Comparison of ENCODE assay signal across 8 cellular contexts in genomic region chr11:102109896-102110760, GRCh38. TPM values are rescaled to one million over a fixed set of nuclear protein-coding genes. Genes with fewer than 3 reads are reported as not detected.
DNase-seq lines count a peak whose midpoint lies in the region; ATAC-seq and TF ChIP-seq lines count a peak whose summit lies in the region.

Gene YAP1, plus strand, starts transcription at chr11:102110447. Its CDS starts 402 bp downstream, at chr11:102110849.

- H3K79me2 ChIP-seq in OCI-LY3 (ENCODE audit: low read length): no peaks in the 10 kb centered on the region

- H3K27ac ChIP-seq in OCI-LY3 (ENCODE audit: low read length) (no peak within 1 kb of the TSS), esophagus squamous epithelium (peak within 1 kb of the TSS; percentile 96 to 99 (median 98)), muscle layer of duodenum (ENCODE audit: low read length) (peak within 1 kb of the TSS; percentile 99)

- peak within 1 kb of the TSS; percentile 44 for H3K27ac Mint-ChIP-seq in activated T-cell treated with anti-CD3 and anti-CD28 coated beads, Interleukin-2, amount 50 U/mL, for 72 hours

- peak within 1 kb of the TSS; percentile 83 for H2AFZ ChIP-seq in OCI-LY3 (ENCODE audit: low read depth, low read length)

- peak in 3 of 4 donors; percentile 3 to 72 (median 57) for TF ChIP-seq POLR2A in esophagus squamous epithelium (IDR thresholded peaks at IDR 0.05)

- peaks cover 10% of the 10 kb centered on the region for H3K4me1 Mint-ChIP-seq in activated T-cell treated with anti-CD3 and anti-CD28 coated beads, Interleukin-2, amount 50 U/mL, for 72 hours (ENCODE audit: low read depth)

- peak within 1 kb of the TSS; percentile 94 to 97 for H3K4me3 Mint-ChIP-seq in activated T-cell treated with anti-CD3 and anti-CD28 coated beads, Interleukin-2, amount 50 U/mL, for 72 hours

- DNase-seq in NCI-H2227 (lab: John Stamatoyannopoulos, UW; ENCODE audit: unreplicated experiment) (peak; percentile 5), NCI-H2227 treated with DMSO at 0.1 percent for 48 hours (lab: John Stamatoyannopoulos, UW) (no peak), esophagus squamous epithelium (lab: John Stamatoyannopoulos, UW) (no peak)
- DNase-seq in activated T-cell treated with anti-CD3 and anti-CD28 coated beads, Interleukin-2, amount 50 U/mL, for 72 hours: peak; percentile 73 to 74
- DNase-seq in stimulated activated CD8-positive, alpha-beta memory T cell treated with anti-CD3 and anti-CD28 coated beads, Interleukin-7, amount 100 ng/mL, for 24 hours (ENCODE audit: low read depth): peak; percentile 14

- peak; percentile 84 for ATAC-seq in HG03039 (IDR thresholded peaks at IDR 0.05; ENCODE audit: unreplicated experiment)
- ATAC-seq in activated T-cell treated with anti-CD3 and anti-CD28 coated beads, Interleukin-2, amount 50 U/mL, for 72 hours (replicated peaks in 1 of 2): peak; percentile 77 to 83

- peaks cover 2% of the 10 kb centered on the region in 2 donors for H3K36me3 Mint-ChIP-seq in activated T-cell treated with anti-CD3 and anti-CD28 coated beads, Interleukin-2, amount 50 U/mL, for 72 hours (ENCODE audit: insufficient read depth in 2 of 2)

- intact Hi-C loops in esophagus squamous epithelium (cut with DNase I): loop anchor here (10.0 kb wide), 1 partner anchor 155 kb away; no protein-coding TSS in a partner anchor

- peak within 1 kb of the TSS; percentile 78 for H3K4me2 ChIP-seq in OCI-LY3 (ENCODE audit: low read length)

- peak within 1 kb of the TSS; percentile 61 for H3K9ac ChIP-seq in OCI-LY3 (ENCODE audit: low read length)

- TF ChIP-seq CTCF in OCI-LY3 (IDR thresholded peaks at IDR 0.05; ENCODE audit: low read depth, low read length) (no peak), esophagus squamous epithelium (IDR thresholded peaks at IDR 0.05) (peak in 1 of 6 experiments; percentile 21)

- H3K4me3 ChIP-seq in OCI-LY3 (ENCODE audit: low read length) (peak within 1 kb of the TSS; percentile 79), esophagus squamous epithelium (peak within 1 kb of the TSS; percentile 86 to 95 (median 95)), muscle layer of duodenum (ENCODE audit: low read depth in 1 of 2, low read length in 2 of 2) (peak within 1 kb of the TSS; percentile 91 to 93)

- H3K36me3 ChIP-seq in OCI-LY3 (replicated peaks; ENCODE audit: low read depth, low read length) (no peaks in the 10 kb centered on the region), esophagus squamous epithelium (peaks cover 0 to 3% (median 0%) of the 10 kb centered on the region in 3 donors), muscle layer of duodenum (ENCODE audit: control insufficient read depth in 1 of 2, insufficient read depth in 2 of 2, low read length in 2 of 2) (peaks cover 0 to 13% of the 10 kb centered on the region in 2 donors)

- WGBS in esophagus squamous epithelium, 2 donors: 1% methylated on average over 26 to 53 of the region's 104 CpGs

- peaks cover 53% of the 10 kb centered on the region for H3K27me3 Mint-ChIP-seq in activated T-cell treated with anti-CD3 and anti-CD28 coated beads, Interleukin-2, amount 50 U/mL, for 72 hours (ENCODE audit: low read depth)

- H3K27me3 ChIP-seq in OCI-LY3 (ENCODE audit: low read depth, low read length) (no peaks in the 10 kb centered on the region), esophagus squamous epithelium (peaks cover 0 to 12% (median 0%) of the 10 kb centered on the region in 4 donors), muscle layer of duodenum (ENCODE audit: low read depth, low read length) (no peaks in the 10 kb centered on the region)

- H3K9me3 ChIP-seq in OCI-LY3 (ENCODE audit: insufficient read depth, low read length): no peaks in the 10 kb centered on the region
- no peaks in the 10 kb centered on the region for H3K9me3 ChIP-seq in esophagus squamous epithelium
- H3K9me3 ChIP-seq in muscle layer of duodenum (ENCODE audit: control insufficient read depth in 1 of 2, low read length in 2 of 2): no peaks in the 10 kb centered on the region

- no peaks in the 10 kb centered on the region for H3K4me1 ChIP-seq in OCI-LY3 (ENCODE audit: low read length)
- H3K4me1 ChIP-seq in esophagus squamous epithelium: peaks cover 3 to 38% (median 19%) of the 10 kb centered on the region in 3 donors
- H3K4me1 ChIP-seq in muscle layer of duodenum (ENCODE audit: control insufficient read depth in 1 of 2, insufficient read depth in 2 of 2, low read length in 2 of 2): peaks cover 10 to 12% of the 10 kb centered on the region in 2 donors

- H3K9me3 Mint-ChIP-seq in activated T-cell treated with anti-CD3 and anti-CD28 coated beads, Interleukin-2, amount 50 U/mL, for 72 hours: no peaks in the 10 kb centered on the region

- no peaks in the 10 kb centered on the region for H4K20me1 ChIP-seq in OCI-LY3 (ENCODE audit: insufficient read depth, low read length)

RNA-seq across cellular contexts. Expression of gene YAP1, which starts in this region (rescaled TPM):
- total RNA-seq in activated T-cell treated with anti-CD3 and anti-CD28 coated beads, Interleukin-2, amount 50 U/mL, for 72 hours: under 1 TPM; 0.22 to 0.63 TPM
- total RNA-seq in esophagus squamous epithelium: 100 to 1,000 TPM in 3 of 4 donors, 10 to 100 TPM in 1; 97.0 to 177 (median 142) TPM

Comparison
In these comparisons a context has a peak if more than half of its experiments do, and no peak if none do; other contexts are left out.
1. RNA of gene YAP1 (total RNA-seq): 97.0 to 177 TPM in esophagus squamous epithelium; 0.22 to 0.63 TPM in activated T-cell treated with anti-CD3 and anti-CD28 coated beads, Interleukin-2, amount 50 U/mL, for 72 hours; every median in the first group is over 10 times any median in the second.
2. DNase-seq: peak in NCI-H2227 (single experiment) and stimulated activated CD8-positive, alpha-beta memory T cell treated with anti-CD3 and anti-CD28 coated beads, Interleukin-7, amount 100 ng/mL, for 24 hours (single experiment); none in NCI-H2227 treated with DMSO at 0.1 percent for 48 hours (single experiment) and esophagus squamous epithelium (single experiment).
3. Peak in DNase-seq and ATAC-seq in activated T-cell treated with anti-CD3 and anti-CD28 coated beads, Interleukin-2, amount 50 U/mL, for 72 hours; RNA of the gene not detected or under 1 TPM.
4. Peak in every context shown above with its lines, with median percentiles within 50 percentile points of each other: H3K4me3 ChIP-seq.